ENCODE assay signal across 14 cellular contexts in genomic region chr1:8590696-8591351, GRCh38.
DNase-seq lines count a peak whose midpoint lies in the region; ATAC-seq and TF ChIP-seq lines count a peak whose summit lies in the region.
"Had no signal": no experiment of that assay in that cellular context is flagged by ENCODE, and none has a peak within 500 bp of the region (broad histone marks: within the 10 kb centered on the region; RNA-seq: fewer than 3 reads in every experiment).

No MANE protein-coding gene starts in this region.

- no peaks in the 10 kb centered on the region for H3K9me2 ChIP-seq in GM23248 (ENCODE audit: insufficient read depth)

- H3K79me2 ChIP-seq in GM23248 (ENCODE audit: insufficient read depth), result peaks cover 41% of the 10 kb centered on the region; the same call in 1 of the 2 replicates

- no peaks in the 10 kb centered on the region for H3K4me1 ChIP-seq in GM23248 (ENCODE audit: insufficient read depth)
- peaks cover 21% of the 10 kb centered on the region for H3K4me1 ChIP-seq in left ventricle myocardium inferior
- peaks cover 15% of the 10 kb centered on the region for H3K4me1 ChIP-seq in psoas muscle
- peaks cover 3 to 4% of the 10 kb centered on the region in 2 donors for H3K4me1 ChIP-seq in thyroid gland

- no peaks in the 10 kb centered on the region for H3K9me3 Mint-ChIP-seq in activated T-helper 1 cell treated with anti-CD3 and anti-CD28 coated beads, Interleukin-12 subunit alpha, Interleukin-12 subunit beta, Interleukin-2, Interleukin-4 antibody, amounts not matched to agents 30 ng/mL and 10 ng/mL and 1 ng/mL, durations not matched to agents 14 hours and 24 hours and 36 hours

- 0 out of 2 replicates have a peak overlapping the region, but pooled peaks have one; percentile 3 for H3K9ac ChIP-seq in GM23248

- no peak overlapping the region for H3K4me3 ChIP-seq in GM23248
- no peak overlapping the region for H3K4me3 ChIP-seq in left ventricle myocardium inferior
- no peak overlapping the region for H3K4me3 ChIP-seq in psoas muscle
- H3K4me3 ChIP-seq in thyroid gland (replicated peaks in 1 of 3), result no peak overlapping the region
- H3K4me3 ChIP-seq: lower lobe of right lung had no signal

- no peaks in the 10 kb centered on the region for H4K20me1 ChIP-seq in GM23248 (ENCODE audit: insufficient read depth)

- TF ChIP-seq CTCF in left ventricle myocardium inferior (IDR thresholded peaks at IDR 0.05; ENCODE audit: borderline replicate concordance) (no peak), psoas muscle (IDR thresholded peaks at IDR 0.05) (no peak), thyroid gland (IDR thresholded peaks at IDR 0.05) (no peak)

- no peak overlapping the region for H2AFZ ChIP-seq in GM23248

- peak overlapping the region; percentile 6 for H3K4me3 Mint-ChIP-seq in activated T-helper 1 cell treated with anti-CD3 and anti-CD28 coated beads, Interleukin-12 subunit alpha, Interleukin-12 subunit beta, Interleukin-2, Interleukin-4 antibody, amounts not matched to agents 30 ng/mL and 10 ng/mL and 1 ng/mL, durations not matched to agents 14 hours and 24 hours and 36 hours
- H3K4me3 Mint-ChIP-seq: stimulated activated naive CD8-positive, alpha-beta T cell treated with anti-CD3 and anti-CD28 coated beads, Interleukin-15, amount 100 ng/mL, for 72 hours had no signal

- no peaks in the 10 kb centered on the region for H3F3A ChIP-seq in GM23248 (ENCODE audit: insufficient read depth)

- H3K4me1 Mint-ChIP-seq in activated T-helper 1 cell treated with anti-CD3 and anti-CD28 coated beads, Interleukin-12 subunit alpha, Interleukin-12 subunit beta, Interleukin-2, Interleukin-4 antibody, amounts not matched to agents 30 ng/mL and 10 ng/mL and 1 ng/mL, durations not matched to agents 14 hours and 24 hours and 36 hours (ENCODE audit: low read depth), result peaks cover 40% of the 10 kb centered on the region

- peak in 2 of 4 donors; percentile 33 to 44 for ATAC-seq in psoas muscle
- ATAC-seq: stimulated activated naive CD8-positive, alpha-beta T cell treated with anti-CD3 and anti-CD28 coated beads, Interleukin-15, amount 100 ng/mL, for 72 hours had no signal

- H3K36me3 ChIP-seq in GM23248 (ENCODE audit: low read depth) (no peaks in the 10 kb centered on the region), left ventricle myocardium inferior (no peaks in the 10 kb centered on the region), psoas muscle (ENCODE audit: insufficient read depth in 1 of 2, low read depth in 1 of 2) (no peaks in the 10 kb centered on the region), thyroid gland (no peaks in the 10 kb centered on the region)
- H3K36me3 ChIP-seq: lower lobe of right lung had no signal

- H3K27me3 ChIP-seq in GM23248 (replicated peaks; ENCODE audit: insufficient read depth) (no peaks in the 10 kb centered on the region), left ventricle myocardium inferior (ENCODE audit: low read depth) (no peaks in the 10 kb centered on the region), psoas muscle (ENCODE audit: insufficient read depth in 3 of 3, low read length in 2 of 3) (no peaks in the 10 kb centered on the region), thyroid gland (no peaks in the 10 kb centered on the region)

- peak overlapping the region; percentile 15 for H3K27ac Mint-ChIP-seq in activated T-helper 1 cell treated with anti-CD3 and anti-CD28 coated beads, Interleukin-12 subunit alpha, Interleukin-12 subunit beta, Interleukin-2, Interleukin-4 antibody, amounts not matched to agents 30 ng/mL and 10 ng/mL and 1 ng/mL, durations not matched to agents 14 hours and 24 hours and 36 hours
- H3K27ac Mint-ChIP-seq: stimulated activated naive CD8-positive, alpha-beta T cell treated with anti-CD3 and anti-CD28 coated beads, Interleukin-15, amount 100 ng/mL, for 72 hours had no signal

- WGBS in GM23248 (ENCODE audit: low coverage in 1 of 2, low lambda C conversion rate in 2 of 2, missing lambda C conversion rate in 2 of 2), 2 experiments, result 41 to 42% methylated on average over 8 of the region's 8 CpGs
- 48 to 60% (median 50%) methylated on average over 8 of the region's 8 CpGs for WGBS in psoas muscle, 3 donors
- WGBS in thyroid gland, 2 donors, result 77 to 80% methylated on average over 8 of the region's 8 CpGs

- in situ Hi-C loops in GM23248 (cut with MboI), result no loop called here

- peak; percentile 32 for DNase-seq in GM23248
- no peak for DNase-seq in activated T-helper 1 cell treated with anti-CD3 and anti-CD28 coated beads, Interleukin-12 subunit alpha, Interleukin-12 subunit beta, Interleukin-2, Interleukin-4 antibody, amounts not matched to agents 30 ng/mL and 10 ng/mL and 1 ng/mL, durations not matched to agents 14 hours and 24 hours and 36 hours (ENCODE audit: low spot score)
- no peak for DNase-seq in left ventricle myocardium inferior
- DNase-seq in psoas muscle, result no peak
- no peak for DNase-seq in thyroid gland
- no peak for DNase-seq in NCI-H1930 (lab: John Stamatoyannopoulos, UW)
- no peak for DNase-seq in NCI-H187 (lab: John Stamatoyannopoulos, UW)
- DNase-seq in GM19238 (ENCODE audit: insufficient read length, low spot score), result no peak
- DNase-seq: activated CD8-positive, alpha-beta memory T cell treated with anti-CD3 and anti-CD28 coated beads, Interleukin-2, amount 50 U/mL, for 4 hours; hippocampal formation; lower lobe of right lung; NCI-H510A; stimulated activated naive CD8-positive, alpha-beta T cell treated with anti-CD3 and anti-CD28 coated beads, Interleukin-15, amount 100 ng/mL, for 72 hours had no signal

- H3K9me3 ChIP-seq in GM23248 (ENCODE audit: low read depth) (no peaks in the 10 kb centered on the region), left ventricle myocardium inferior (replicated peaks) (no peaks in the 10 kb centered on the region), psoas muscle (no peaks in the 10 kb centered on the region), thyroid gland (no peaks in the 10 kb centered on the region)
- H3K9me3 ChIP-seq: lower lobe of right lung had no signal

- intact Hi-C loops in activated T-helper 1 cell treated with anti-CD3 and anti-CD28 coated beads, Interleukin-12 subunit alpha, Interleukin-12 subunit beta, Interleukin-2, Interleukin-4 antibody, amounts not matched to agents 30 ng/mL and 10 ng/mL and 1 ng/mL, durations not matched to agents 14 hours and 24 hours and 36 hours (cut with micrococcal nuclease), result no loop called here
- intact Hi-C loops in left ventricle myocardium inferior (cut with micrococcal nuclease) (no loop called here), psoas muscle (cut with DNase I) (no loop called here), thyroid gland (cut with DNase I) (no loop called here)

- H3K4me2 ChIP-seq in GM23248 (ENCODE audit: unreplicated experiment), result peak overlapping the region; percentile 62

- no peak for TF ChIP-seq POLR2A in thyroid gland (IDR thresholded peaks at IDR 0.05)

- peaks cover 15% of the 10 kb centered on the region for H3K36me3 Mint-ChIP-seq in activated T-helper 1 cell treated with anti-CD3 and anti-CD28 coated beads, Interleukin-12 subunit alpha, Interleukin-12 subunit beta, Interleukin-2, Interleukin-4 antibody, amounts not matched to agents 30 ng/mL and 10 ng/mL and 1 ng/mL, durations not matched to agents 14 hours and 24 hours and 36 hours (ENCODE audit: low read depth)

- H3K27ac ChIP-seq in GM23248 (no peak overlapping the region), left ventricle myocardium inferior (replicated peaks) (peak overlapping the region; percentile 36), psoas muscle (peak overlapping the region; percentile 25), thyroid gland (no peak overlapping the region)
- H3K27ac ChIP-seq: lower lobe of right lung had no signal

- H3K27me3 Mint-ChIP-seq in activated T-helper 1 cell treated with anti-CD3 and anti-CD28 coated beads, Interleukin-12 subunit alpha, Interleukin-12 subunit beta, Interleukin-2, Interleukin-4 antibody, amounts not matched to agents 30 ng/mL and 10 ng/mL and 1 ng/mL, durations not matched to agents 14 hours and 24 hours and 36 hours (ENCODE audit: insufficient read depth), result no peaks in the 10 kb centered on the region
- H3K27me3 Mint-ChIP-seq: CD4-positive, CD25-positive, alpha-beta regulatory T cell; stimulated activated naive CD8-positive, alpha-beta T cell treated with anti-CD3 and anti-CD28 coated beads, Interleukin-15, amount 100 ng/mL, for 72 hours had no signal

Comparison
In these comparisons a context has a peak if more than half of its experiments do, and no peak if none do; other contexts are left out.
1. H3K27ac ChIP-seq: peak in left ventricle myocardium inferior (single experiment) and psoas muscle (single experiment); none in GM23248 (single experiment) and thyroid gland (0 of 3).